In genomic region chr2:47050021-47050760, GRCh38 we compare ENCODE assay signal across 1 cellular context.
A peak's percentile ranks its signal among the peaks of the same experiment; 100 is the strongest.
TF ChIP-seq lines count a peak whose summit lies in the region.

No MANE protein-coding gene starts in this region.

TF ChIP-seq in HepG2, 621 proteins besides CTCF, POLR2A, EP300 and RAD21 (continued from another document and continues in another):
- no peak for TF ChIP-seq AFF4 (CRISPR knock-in tag; IDR thresholded peaks at IDR 0.05)
- TF ChIP-seq ZFP91 (CRISPR knock-in tag; IDR thresholded peaks at IDR 0.05; ENCODE audit: borderline replicate concordance): peak; percentile 31; the same call in 1 of the 2 replicates
- TF ChIP-seq GPBP1L1 (CRISPR knock-in tag; IDR thresholded peaks at IDR 0.05): no peak
- TF ChIP-seq HNF4A (CRISPR knock-in tag; IDR thresholded peaks at IDR 0.05): peak; percentile 76
- TF ChIP-seq MYPOP (CRISPR knock-in tag; IDR thresholded peaks at IDR 0.05): no peak
- TF ChIP-seq HOXA5 (CRISPR knock-in tag; IDR thresholded peaks at IDR 0.05): no peak
- 0 out of 2 replicates have a peak, but pooled peaks have one; percentile 5 for TF ChIP-seq NR2C2 (CRISPR knock-in tag; IDR thresholded peaks at IDR 0.05; ENCODE audit: borderline replicate concordance)
- TF ChIP-seq ZNF512 (CRISPR knock-in tag; IDR thresholded peaks at IDR 0.05): no peak
- TF ChIP-seq ZMAT5 (CRISPR knock-in tag; IDR thresholded peaks at IDR 0.05; ENCODE audit: borderline replicate concordance, low read depth): no peak
- no peak for TF ChIP-seq MLLT10 (CRISPR knock-in tag; IDR thresholded peaks at IDR 0.05)
- TF ChIP-seq ZNF142 (CRISPR knock-in tag; IDR thresholded peaks at IDR 0.05): no peak
- no peak for TF ChIP-seq ISL2 (CRISPR knock-in tag; IDR thresholded peaks at IDR 0.05)
- TF ChIP-seq ZNF704 (CRISPR knock-in tag; IDR thresholded peaks at IDR 0.05; ENCODE audit: borderline replicate concordance): 0 out of 2 replicates have a peak, but pooled peaks have one; percentile 49
- no peak for TF ChIP-seq SCMH1 (CRISPR knock-in tag; IDR thresholded peaks at IDR 0.05; ENCODE audit: borderline replicate concordance)
- no peak for TF ChIP-seq ZNF546 (CRISPR knock-in tag; conservative IDR thresholded peaks at IDR 0.05)
- no peak for TF ChIP-seq HNRNPLL (IDR thresholded peaks at IDR 0.05; ENCODE audit: low read depth, low read length, poor library complexity, severe bottlenecking)
- TF ChIP-seq ZNF460 (CRISPR knock-in tag; IDR thresholded peaks at IDR 0.05; ENCODE audit: borderline replicate concordance): no peak
- TF ChIP-seq ADNP (CRISPR knock-in tag; IDR thresholded peaks at IDR 0.05): no peak
- no peak for TF ChIP-seq ZFP37 (CRISPR knock-in tag; IDR thresholded peaks at IDR 0.05; ENCODE audit: borderline replicate concordance)
- no peak for TF ChIP-seq NFE2L2 (IDR thresholded peaks at IDR 0.05; ENCODE audit: low read length)
- TF ChIP-seq HNF1B (CRISPR knock-in tag; IDR thresholded peaks at IDR 0.05): no peak
- TF ChIP-seq ZNF24 (IDR thresholded peaks at IDR 0.05): no peak
- TF ChIP-seq HINFP (CRISPR knock-in tag; IDR thresholded peaks at IDR 0.05; ENCODE audit: low read depth): 0 out of 2 replicates have a peak, but pooled peaks have one; percentile 28
- peak; percentile 57; the same call in 1 of the 2 replicates for TF ChIP-seq BORCS8-MEF2B (CRISPR knock-in tag; IDR thresholded peaks at IDR 0.05)
- TF ChIP-seq ZBTB21 (CRISPR knock-in tag; IDR thresholded peaks at IDR 0.05): no peak
- TF ChIP-seq DPF2 (CRISPR knock-in tag; IDR thresholded peaks at IDR 0.05; ENCODE audit: borderline replicate concordance, low read depth): peak; percentile 50; the same call in 1 of the 2 replicates
- no peak for TF ChIP-seq FOXP4 (CRISPR knock-in tag; IDR thresholded peaks at IDR 0.05)
- no peak for TF ChIP-seq CBX2 (IDR thresholded peaks at IDR 0.05; ENCODE audit: low read depth, low read length)
- no peak for TF ChIP-seq CBX2 (CRISPR knock-in tag; IDR thresholded peaks at IDR 0.05; ENCODE audit: low read depth)
- no peak for TF ChIP-seq FOXO1 (CRISPR knock-in tag; IDR thresholded peaks at IDR 0.05)
- TF ChIP-seq ZNF556 (CRISPR knock-in tag; IDR thresholded peaks at IDR 0.05; ENCODE audit: borderline replicate concordance): peak; percentile 58; the same call in 1 of the 2 replicates
- TF ChIP-seq ZNF232 (CRISPR knock-in tag; IDR thresholded peaks at IDR 0.05; ENCODE audit: borderline replicate concordance): peak; percentile 46; the same call in 1 of the 2 replicates
- TF ChIP-seq ZNF263 (CRISPR knock-in tag; IDR thresholded peaks at IDR 0.05): peak; percentile 68
- no peak for TF ChIP-seq KDM5A (IDR thresholded peaks at IDR 0.05; ENCODE audit: borderline replicate concordance, low read length)
